Comparison of ENCODE assay signal across 3 cellular contexts in the genomic region with DNA sequence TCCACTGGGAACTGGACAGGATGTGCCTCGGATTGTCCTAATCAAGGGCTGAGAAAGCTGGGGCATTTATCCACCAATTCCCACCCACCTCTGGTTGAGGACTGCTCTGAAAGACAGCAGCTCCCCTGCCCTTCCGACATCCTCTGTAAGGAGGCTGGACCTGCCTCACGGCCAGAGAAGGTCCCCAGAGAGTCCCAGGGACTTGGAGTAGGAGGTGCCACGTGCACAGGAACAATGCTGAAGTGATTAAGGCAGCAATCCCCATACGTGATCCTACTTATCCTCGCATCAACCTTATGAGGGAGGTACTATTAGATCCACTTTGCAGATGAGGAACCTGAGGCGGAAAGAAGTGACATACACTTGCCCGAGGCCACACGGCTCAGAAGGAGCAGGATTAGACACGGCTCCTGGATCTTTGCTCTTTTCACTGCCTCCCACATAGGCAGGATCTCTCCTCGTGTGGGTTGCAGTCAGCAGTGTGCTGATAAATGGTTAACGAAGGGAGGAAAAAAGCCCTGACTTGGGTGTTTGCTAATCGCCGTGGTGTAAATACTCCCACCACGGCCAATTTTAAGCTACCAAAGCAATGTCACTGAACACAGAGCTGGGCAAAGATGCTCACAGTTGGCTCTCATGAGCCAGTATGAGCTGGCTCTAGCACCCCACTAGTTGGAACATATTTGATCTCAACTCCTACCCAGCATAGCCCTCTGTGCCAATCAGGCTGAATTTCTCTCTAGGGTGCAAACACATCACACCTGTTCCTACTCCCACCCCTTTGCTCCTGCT.
TF ChIP-seq lines count a peak whose summit lies in the region.

No MANE protein-coding gene starts in this region.

TF ChIP-seq in HEK293, 187 proteins besides CTCF, POLR2A, EP300 and RAD21:
- TF ChIP-seq ZNF843 (tag by site-specific recombination; IDR thresholded peaks at IDR 0.05) (no peak), OSR2 (tag by site-specific recombination; IDR thresholded peaks at IDR 0.05) (no peak), ZNF112 (tag by site-specific recombination; IDR thresholded peaks at IDR 0.05) (peak; percentile 82), EGR2 (tag by site-specific recombination; IDR thresholded peaks at IDR 0.05; ENCODE audit: low read depth) (peak; percentile 84), ZNF221 (tag by site-specific recombination; IDR thresholded peaks at IDR 0.05; ENCODE audit: borderline replicate concordance) (no peak), ZFHX2 (tag by site-specific recombination; conservative IDR thresholded peaks at IDR 0.05) (peak; percentile 39; the same call in 1 of the 2 replicates)

TF ChIP-seq in K562, 482 proteins besides CTCF, POLR2A, EP300 and RAD21:
- TF ChIP-seq MNT (conservative IDR thresholded peaks at IDR 0.05) (0 out of 4 replicates have a peak, but pooled peaks of 1 of the 2 experiments have one; percentile 10), TCF3 (CRISPR knock-in tag; IDR thresholded peaks at IDR 0.05) (no peak)
- TF ChIP-seq, protein P1, sequence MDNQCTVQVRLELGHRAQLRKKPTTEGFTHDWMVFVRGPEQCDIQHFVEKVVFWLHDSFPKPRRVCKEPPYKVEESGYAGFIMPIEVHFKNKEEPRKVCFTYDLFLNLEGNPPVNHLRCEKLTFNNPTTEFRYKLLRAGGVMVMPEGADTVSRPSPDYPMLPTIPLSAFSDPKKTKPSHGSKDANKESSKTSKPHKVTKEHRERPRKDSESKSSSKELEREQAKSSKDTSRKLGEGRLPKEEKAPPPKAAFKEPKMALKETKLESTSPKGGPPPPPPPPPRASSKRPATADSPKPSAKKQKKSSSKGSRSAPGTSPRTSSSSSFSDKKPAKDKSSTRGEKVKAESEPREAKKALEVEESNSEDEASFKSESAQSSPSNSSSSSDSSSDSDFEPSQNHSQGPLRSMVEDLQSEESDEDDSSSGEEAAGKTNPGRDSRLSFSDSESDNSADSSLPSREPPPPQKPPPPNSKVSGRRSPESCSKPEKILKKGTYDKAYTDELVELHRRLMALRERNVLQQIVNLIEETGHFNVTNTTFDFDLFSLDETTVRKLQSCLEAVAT (IDR thresholded peaks at IDR 0.05), result no peak
- TF ChIP-seq, protein P2, sequence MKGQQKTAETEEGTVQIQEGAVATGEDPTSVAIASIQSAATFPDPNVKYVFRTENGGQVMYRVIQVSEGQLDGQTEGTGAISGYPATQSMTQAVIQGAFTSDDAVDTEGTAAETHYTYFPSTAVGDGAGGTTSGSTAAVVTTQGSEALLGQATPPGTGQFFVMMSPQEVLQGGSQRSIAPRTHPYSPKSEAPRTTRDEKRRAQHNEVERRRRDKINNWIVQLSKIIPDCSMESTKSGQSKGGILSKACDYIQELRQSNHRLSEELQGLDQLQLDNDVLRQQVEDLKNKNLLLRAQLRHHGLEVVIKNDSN (CRISPR knock-in tag; IDR thresholded peaks at IDR 0.05), result 0 out of 2 replicates have a peak, but pooled peaks have one; percentile 15
TF ChIP-seq in K562: peak in this region for 2.

TF ChIP-seq in GM23338, 12 proteins besides CTCF, POLR2A, EP300 and RAD21:
- TF ChIP-seq STAT1 (IDR thresholded peaks at IDR 0.05; ENCODE audit: unreplicated experiment) (no peak), EZH2 (IDR thresholded peaks at IDR 0.05; ENCODE audit: low read depth, unreplicated experiment) (no peak), ZNF331 (CRISPR knock-in tag; IDR thresholded peaks at IDR 0.05; ENCODE audit: low read depth) (no peak), POLR2AphosphoS5 (IDR thresholded peaks at IDR 0.05; ENCODE audit: low read depth) (no peak), CREB1 (CRISPR knock-in tag; IDR thresholded peaks at IDR 0.05; ENCODE audit: low read depth) (no peak), JUNB (IDR thresholded peaks at IDR 0.05; ENCODE audit: unreplicated experiment) (no peak), EZH2phosphoT487 (IDR thresholded peaks at IDR 0.05; ENCODE audit: unreplicated experiment) (no peak), REST (IDR thresholded peaks at IDR 0.05; ENCODE audit: unreplicated experiment) (no peak), NANOG (IDR thresholded peaks at IDR 0.05; ENCODE audit: borderline replicate concordance) (no peak), ZNF114 (CRISPR knock-in tag; IDR thresholded peaks at IDR 0.05) (no peak), ZNF462 (CRISPR knock-in tag; IDR thresholded peaks at IDR 0.05) (no peak)
- TF ChIP-seq, protein P3, sequence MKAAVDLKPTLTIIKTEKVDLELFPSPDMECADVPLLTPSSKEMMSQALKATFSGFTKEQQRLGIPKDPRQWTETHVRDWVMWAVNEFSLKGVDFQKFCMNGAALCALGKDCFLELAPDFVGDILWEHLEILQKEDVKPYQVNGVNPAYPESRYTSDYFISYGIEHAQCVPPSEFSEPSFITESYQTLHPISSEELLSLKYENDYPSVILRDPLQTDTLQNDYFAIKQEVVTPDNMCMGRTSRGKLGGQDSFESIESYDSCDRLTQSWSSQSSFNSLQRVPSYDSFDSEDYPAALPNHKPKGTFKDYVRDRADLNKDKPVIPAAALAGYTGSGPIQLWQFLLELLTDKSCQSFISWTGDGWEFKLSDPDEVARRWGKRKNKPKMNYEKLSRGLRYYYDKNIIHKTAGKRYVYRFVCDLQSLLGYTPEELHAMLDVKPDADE (IDR thresholded peaks at IDR 0.05), result no peak
